In the genomic region with DNA sequence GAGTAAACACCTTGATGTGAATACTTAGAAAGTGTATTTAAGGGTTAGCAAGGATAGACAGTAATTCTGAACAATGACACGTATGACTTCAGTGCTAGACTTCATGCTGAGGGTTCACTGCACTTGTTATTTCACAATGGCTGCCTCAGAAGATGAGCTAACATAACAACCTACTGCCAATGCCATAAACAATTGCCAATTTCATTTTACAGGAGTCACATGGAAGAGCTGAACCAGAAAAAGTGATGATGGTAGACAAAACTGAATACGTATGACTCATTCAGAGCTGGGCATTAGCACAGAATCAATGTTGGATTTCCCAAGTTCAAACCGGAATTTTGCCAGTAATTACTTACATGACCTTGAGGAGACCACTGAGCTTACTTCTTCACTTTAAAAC, we compare ENCODE assay signal across 18 cellular contexts.
DNase-seq lines count a peak whose midpoint lies in the region; ATAC-seq and TF ChIP-seq lines count a peak whose summit lies in the region.
"Had no signal": no experiment of that assay in that cellular context is flagged by ENCODE, and none has a peak within 500 bp of the region (broad histone marks: within the 10 kb centered on the region; RNA-seq: fewer than 3 reads in every experiment).

No MANE protein-coding gene starts in this region.

- DNase-seq in AG08395 (ENCODE audit: low spot score) (peak; percentile 31), HFF-Myc (ENCODE audit: extremely low read depth, low read depth) (peak; percentile 7), astrocyte of the cerebellum (ENCODE audit: low read depth) (peak; percentile 71), fibroblast of villous mesenchyme (ENCODE audit: low read depth) (peak; percentile 17), NCI-H526 (lab: John Stamatoyannopoulos, UW) (no peak), sigmoid colon (no peak)
- no peak for DNase-seq in activated CD8-positive, alpha-beta memory T cell treated with anti-CD3 and anti-CD28 coated beads for 24 hours
- DNase-seq: activated CD8-positive, alpha-beta T cell treated with anti-CD3 and anti-CD28 coated beads, Interleukin-2, amount 10 ng/mL, durations not matched to agents 7 days and 5 days; foreskin keratinocyte; naive B cell; NCI-H2029 treated with DMSO at 0.1 percent for 48 hours; NCI-H82; posterior cingulate gyrus; stimulated activated naive CD8-positive, alpha-beta T cell treated with anti-CD3 and anti-CD28 coated beads, Interleukin-15, Interleukin-2, amounts not matched to agents 100 U/mL and 50 U/mL, for 24 hours; T-cell; WERI-Rb-1 had no signal

- TF ChIP-seq POLR2A in sigmoid colon (IDR thresholded peaks at IDR 0.05), result no peak

- H3K36me3 ChIP-seq in sigmoid colon, result no peaks in the 10 kb centered on the region
- H3K36me3 ChIP-seq: WERI-Rb-1 had no signal

- TF ChIP-seq EP300 in sigmoid colon (IDR thresholded peaks at IDR 0.05), result no peak

- no peaks in the 10 kb centered on the region for H3K4me1 ChIP-seq in sigmoid colon

- no peak for ATAC-seq in GM19395 (IDR thresholded peaks at IDR 0.05; ENCODE audit: unreplicated experiment)
- ATAC-seq: activated CD8-positive, alpha-beta T cell treated with anti-CD3 and anti-CD28 coated beads, Interleukin-2, amount 10 ng/mL, durations not matched to agents 7 days and 5 days; foreskin keratinocyte; stimulated activated naive CD8-positive, alpha-beta T cell treated with anti-CD3 and anti-CD28 coated beads, Interleukin-15, Interleukin-2, amounts not matched to agents 100 U/mL and 50 U/mL, for 24 hours; T-cell had no signal

- TF ChIP-seq CTCF in HFF-Myc (IDR thresholded peaks at IDR 0.05; ENCODE audit: low read depth, low read length, missing control alignments) (no peak), astrocyte of the cerebellum (IDR thresholded peaks at IDR 0.05; ENCODE audit: low read depth, low read length, missing control alignments) (no peak), fibroblast of villous mesenchyme (IDR thresholded peaks at IDR 0.05; ENCODE audit: insufficient read depth, low read depth, low read length) (no peak), sigmoid colon (IDR thresholded peaks at IDR 0.05) (no peak)

- WGBS in sigmoid colon, 2 donors, result 84 to 85% methylated on average over 3 of the region's 3 CpGs

- in situ Hi-C loops in astrocyte of the cerebellum (cut with HindIII; ENCODE audit: low sequenced_read_pairs), result loop anchor here (5.0 kb wide), 1 partner anchor 64 kb away; no protein-coding TSS in a partner anchor

- no peak overlapping the region for H3K27ac ChIP-seq in sigmoid colon
- H3K27ac ChIP-seq: foreskin keratinocyte, RWPE1, WERI-Rb-1 had no signal

- H3K4me3 ChIP-seq in HFF-Myc (replicated peaks; ENCODE audit: low read depth, low read length) (no peak overlapping the region), astrocyte of the cerebellum (ENCODE audit: low read depth, low read length) (no peak overlapping the region), fibroblast of villous mesenchyme (ENCODE audit: low read depth, low read length) (no peak overlapping the region), sigmoid colon (no peak overlapping the region)

- H3K27me3 ChIP-seq in sigmoid colon, result no peaks in the 10 kb centered on the region
- H3K27me3 ChIP-seq: foreskin keratinocyte had no signal

- intact Hi-C loops in sigmoid colon (cut with DNase I), result no loop called here

- H3K9me3 ChIP-seq in sigmoid colon, result no peaks in the 10 kb centered on the region

Comparison
In these comparisons a context has a peak if more than half of its experiments do, and no peak if none do; other contexts are left out.
1. DNase-seq: peak in AG08395 (single experiment), HFF-Myc (single experiment), astrocyte of the cerebellum (single experiment) and fibroblast of villous mesenchyme (single experiment); none in NCI-H526 (0 of 2), activated CD8-positive, alpha-beta memory T cell treated with anti-CD3 and anti-CD28 coated beads for 24 hours (single experiment) and sigmoid colon (single experiment).